Comparison of ENCODE assay signal across 28 cellular contexts in genomic region chr1:209198926-209199325, GRCh38.
"Had no signal": no experiment of that assay in that cellular context is flagged by ENCODE, and none has a peak within 500 bp of the region (broad histone marks: within the 10 kb centered on the region; RNA-seq: fewer than 3 reads in every experiment).

No MANE protein-coding gene starts in this region.

- H3K27ac ChIP-seq: breast epithelium, SK-N-MC, WERI-Rb-1 had no signal

- H3K36me3 ChIP-seq: breast epithelium, MG63, WERI-Rb-1 had no signal

- H3K27me3 Mint-ChIP-seq: activated CD4-positive, alpha-beta T cell treated with anti-CD3 and anti-CD28 coated beads, Interleukin-2, amount 10 ng/mL, durations not matched to agents 24 days and 14 days had no signal

- H3K4me3 Mint-ChIP-seq: activated CD4-positive, alpha-beta memory T cell treated with anti-CD3 and anti-CD28 coated beads for 36 hours; activated CD4-positive, alpha-beta T cell treated with anti-CD3 and anti-CD28 coated beads, Interleukin-2, amount 10 ng/mL, durations not matched to agents 24 days and 14 days; activated naive CD4-positive, alpha-beta T cell treated with anti-CD3 and anti-CD28 coated beads, Interleukin-2, amount 10 ng/mL, durations not matched to agents 7 days and 5 days; activated naive CD8-positive, alpha-beta T cell treated with anti-CD3 and anti-CD28 coated beads for 36 hours; activated T-cell treated with anti-CD3 and anti-CD28 coated beads, Interleukin-2, amount 50 U/mL, for 72 hours; T-cell had no signal

- H3K4me1 ChIP-seq: breast epithelium had no signal

- ATAC-seq: activated CD4-positive, CD25-positive, alpha-beta regulatory T cell treated with anti-CD3 and anti-CD28 coated beads, Interleukin-2, amount 50 U/mL, for 24 hours; activated T-cell treated with anti-CD3 and anti-CD28 coated beads, Interleukin-2, amount 50 U/mL, for 72 hours; Panc1; Right ventricle myocardium inferior; T-cell had no signal

- H3K36me3 Mint-ChIP-seq: activated CD4-positive, alpha-beta memory T cell treated with anti-CD3 and anti-CD28 coated beads for 36 hours; activated naive CD4-positive, alpha-beta T cell treated with anti-CD3 and anti-CD28 coated beads, Interleukin-2, amount 10 ng/mL, durations not matched to agents 7 days and 5 days; activated naive CD8-positive, alpha-beta T cell treated with anti-CD3 and anti-CD28 coated beads for 36 hours had no signal

- H3K27me3 ChIP-seq: breast epithelium, MG63 had no signal

- DNase-seq: activated CD4-positive, alpha-beta memory T cell treated with anti-CD3 and anti-CD28 coated beads for 36 hours; activated CD4-positive, alpha-beta T cell treated with anti-CD3 and anti-CD28 coated beads, Interleukin-2, amount 10 ng/mL, durations not matched to agents 24 days and 14 days; activated gamma-delta T cell treated with Interleukin-2 at 50 U/mL for 16 hours; activated naive CD4-positive, alpha-beta T cell treated with anti-CD3 and anti-CD28 coated beads, Interleukin-2, amount 10 ng/mL, durations not matched to agents 7 days and 5 days; activated naive CD8-positive, alpha-beta T cell treated with anti-CD3 and anti-CD28 coated beads for 36 hours; activated T-cell treated with anti-CD3 and anti-CD28 coated beads for 4 hours; activated T-cell treated with anti-CD3 and anti-CD28 coated beads, Interleukin-2, amount 50 U/mL, for 72 hours; caudate nucleus; MG63; MV-4-11; NCI-H1105; NCI-H1436 treated with DMSO at 0.1 percent for 48 hours; NCI-H187; NCI-H2081 treated with DMSO at 0.1 percent for 48 hours; NCI-H446; NCI-H524 treated with DMSO at 0.1 percent for 48 hours; NCI-H748 treated with DMSO at 0.1 percent for 48 hours; OCI-M1; RPMI8226; T-cell; T-helper 2 cell; WERI-Rb-1 had no signal

- H3K27ac Mint-ChIP-seq: activated CD4-positive, alpha-beta memory T cell treated with anti-CD3 and anti-CD28 coated beads for 36 hours; activated CD4-positive, alpha-beta T cell treated with anti-CD3 and anti-CD28 coated beads, Interleukin-2, amount 10 ng/mL, durations not matched to agents 24 days and 14 days; activated naive CD4-positive, alpha-beta T cell treated with anti-CD3 and anti-CD28 coated beads, Interleukin-2, amount 10 ng/mL, durations not matched to agents 7 days and 5 days; activated naive CD8-positive, alpha-beta T cell treated with anti-CD3 and anti-CD28 coated beads for 36 hours; activated T-cell treated with anti-CD3 and anti-CD28 coated beads, Interleukin-2, amount 50 U/mL, for 72 hours; activated T-helper 2 cell treated with anti-CD3 and anti-CD28 coated beads, Interferon-gamma antibody, Interleukin-2, Interleukin-4, amounts not matched to agents 10 μg/mL and 5 μg/mL and 100 μg/mL, durations not matched to agents 14 hours and 24 hours and 36 hours; T-cell had no signal

- H3K4me3 ChIP-seq: breast epithelium, MG63, SK-N-MC had no signal

- H3K4me1 Mint-ChIP-seq: activated CD4-positive, alpha-beta T cell treated with anti-CD3 and anti-CD28 coated beads, Interleukin-2, amount 10 ng/mL, durations not matched to agents 24 days and 14 days; activated naive CD4-positive, alpha-beta T cell treated with anti-CD3 and anti-CD28 coated beads, Interleukin-2, amount 10 ng/mL, durations not matched to agents 7 days and 5 days; activated naive CD8-positive, alpha-beta T cell treated with anti-CD3 and anti-CD28 coated beads for 36 hours had no signal
